11 cellular contexts compared by ENCODE assay signal in genomic region chrX:120000490-120001246, GRCh38. TPM values are rescaled to one million over a fixed set of nuclear protein-coding genes. Genes with fewer than 3 reads are reported as not detected.
DNase-seq lines count a peak whose midpoint lies in the region; ATAC-seq, FAIRE-seq and TF ChIP-seq lines count a peak whose summit lies in the region.
"Had no signal": no experiment of that assay in that cellular context is flagged by ENCODE, and none has a peak within 500 bp of the region (broad histone marks: within the 10 kb centered on the region; RNA-seq: fewer than 3 reads in every experiment).

No MANE protein-coding gene starts in this region.

- no peak for TF ChIP-seq EP300 in GM12878 (IDR thresholded peaks at IDR 0.05; ENCODE audit: borderline replicate concordance in 1 of 2, control insufficient read depth in 1 of 2, low read depth in 2 of 2, low read length in 2 of 2)

- no peak for FAIRE-seq in GM12878 (lab: Jason Lieb, UNC)

- no peak overlapping the region for H3K27ac Mint-ChIP-seq in CD14-positive monocyte
- peak overlapping the region in 1 of 9 donors; percentile 59 for H3K27ac Mint-ChIP-seq in naive thymus-derived CD4-positive, alpha-beta T cell

- TF ChIP-seq POLR2A in GM12878 (IDR thresholded peaks at IDR 0.05; ENCODE audit: low read depth, low read length) = no peak
- TF ChIP-seq POLR2A in spleen (IDR thresholded peaks at IDR 0.05) = no peak

- H3K36me3 ChIP-seq in GM23248 (ENCODE audit: low read depth) (no peaks in the 10 kb centered on the region), GM12878 (ENCODE audit: control insufficient read depth in 2 of 2, insufficient read depth in 2 of 2, low read length in 1 of 2) (no peaks in the 10 kb centered on the region), spleen (no peaks in the 10 kb centered on the region)
- H3K36me3 ChIP-seq in naive thymus-derived CD4-positive, alpha-beta T cell (ENCODE audit: control insufficient read depth in 2 of 3, insufficient read depth in 3 of 3, low read length in 3 of 3) = no peaks in the 10 kb centered on the region
- H3K36me3 ChIP-seq: adrenal gland, right lobe of liver had no signal

- peaks cover 30% of the 10 kb centered on the region for H3K27me3 ChIP-seq in GM23248 (replicated peaks; ENCODE audit: insufficient read depth)
- peaks cover 7 to 8% of the 10 kb centered on the region in 2 experiments; a peak in 3 of 4 replicates for H3K27me3 ChIP-seq in GM12878 (replicated peaks in 1 of 2; ENCODE audit: control insufficient read depth in 2 of 2, insufficient read depth in 2 of 2, low read length in 1 of 2)
- peaks cover 0 to 5% of the 10 kb centered on the region in 2 donors for H3K27me3 ChIP-seq in naive thymus-derived CD4-positive, alpha-beta T cell (ENCODE audit: control insufficient read depth in 2 of 2, insufficient read depth in 2 of 2, low read length in 2 of 2)
- H3K27me3 ChIP-seq in spleen (replicated peaks in 1 of 7) = peaks cover 4 to 73% (median 61%) of the 10 kb centered on the region in 7 donors

- H3K4me1 ChIP-seq in GM23248 (ENCODE audit: insufficient read depth) (no peaks in the 10 kb centered on the region), GM12878 (ENCODE audit: control insufficient read depth, insufficient read depth, low read length) (no peaks in the 10 kb centered on the region), spleen (peaks cover 0 to 27% (median 8%) of the 10 kb centered on the region in 6 donors)
- no peaks in the 10 kb centered on the region for H3K4me1 ChIP-seq in naive thymus-derived CD4-positive, alpha-beta T cell (ENCODE audit: control insufficient read depth in 2 of 2, insufficient read depth in 2 of 2, low read length in 2 of 2)
- H3K4me1 ChIP-seq: adrenal gland, right lobe of liver had no signal

- in situ Hi-C loops in GM23248 (cut with MboI) = loop anchor here (25.0 kb wide), 2 partner anchors 112 to 212 kb away; partner anchors contain the start of gene RHOXF1
- in situ Hi-C loops in GM12878 (cut with MboI) = no loop called here

- H3K9me3 Mint-ChIP-seq in CD14-positive monocyte = peaks cover 0 to 26% (median 6%) of the 10 kb centered on the region in 7 donors
- H3K9me3 Mint-ChIP-seq in naive thymus-derived CD4-positive, alpha-beta T cell = peaks cover 0 to 4% (median 0%) of the 10 kb centered on the region in 11 donors

- H3K9me3 ChIP-seq in GM23248 (ENCODE audit: low read depth) (no peaks in the 10 kb centered on the region), GM12878 (replicated peaks; ENCODE audit: control insufficient read depth, insufficient read depth, low read length) (no peaks in the 10 kb centered on the region; the same call in 2 of the 3 replicates), spleen (no peaks in the 10 kb centered on the region)
- no peaks in the 10 kb centered on the region for H3K9me3 ChIP-seq in naive thymus-derived CD4-positive, alpha-beta T cell (ENCODE audit: control insufficient read depth in 2 of 3, low read length in 3 of 3)
- H3K9me3 ChIP-seq: adrenal gland, right lobe of liver had no signal

- DNase-seq in CD14-positive monocyte (ENCODE audit: low spot score) (no peak), GM23248 (peak; percentile 46), GM12878 (ENCODE audit: low read depth, low spot score) (no peak), NCI-H774 (lab: John Stamatoyannopoulos, UW) (no peak), spleen (no peak)
- no peak for DNase-seq in naive thymus-derived CD4-positive, alpha-beta T cell
- DNase-seq: adrenal gland, right lobe of liver had no signal

- H4K20me1 ChIP-seq in GM23248 (ENCODE audit: insufficient read depth) = no peaks in the 10 kb centered on the region
- H4K20me1 ChIP-seq in GM12878 (ENCODE audit: control insufficient read depth, insufficient read depth) = no peaks in the 10 kb centered on the region

- no peaks in the 10 kb centered on the region for H3K9me2 ChIP-seq in GM23248 (ENCODE audit: insufficient read depth)

- H3K27me3 Mint-ChIP-seq in CD14-positive monocyte (ENCODE audit: low read depth in 3 of 3) = peaks cover 65 to 79% (median 74%) of the 10 kb centered on the region in 3 donors
- H3K27me3 Mint-ChIP-seq in naive thymus-derived CD4-positive, alpha-beta T cell = peaks cover 32 to 73% (median 52%) of the 10 kb centered on the region in 5 donors

- H2AFZ ChIP-seq in GM23248 (no peak overlapping the region), GM12878 (ENCODE audit: control insufficient read depth, low read depth, low read length) (no peak overlapping the region)

- H3K4me1 Mint-ChIP-seq in CD14-positive monocyte = peaks cover 23% of the 10 kb centered on the region
- peaks cover 0 to 18% (median 9%) of the 10 kb centered on the region in 7 donors for H3K4me1 Mint-ChIP-seq in naive thymus-derived CD4-positive, alpha-beta T cell

- RAD21 ChIA-PET in GM12878 (lab: Charles Lee; ENCODE audit: unreplicated experiment) = no interaction called here

- CTCF ChIA-PET in GM12878 (lab: Yijun Ruan, JAX) = no interaction called here
- CTCF ChIA-PET in naive thymus-derived CD4-positive, alpha-beta T cell (lab: Charles Lee) = no interaction called here

- no peaks in the 10 kb centered on the region for H3F3A ChIP-seq in GM23248 (ENCODE audit: insufficient read depth)

- intact Hi-C loops in CD14-positive monocyte (cut with micrococcal nuclease) (no loop called here), GM12878 (cut with micrococcal nuclease; ENCODE audit: unreplicated experiment) (no loop called here), spleen (cut with DNase I; ENCODE audit: low total_unique reads) (no loop called here)
- intact Hi-C loops in naive thymus-derived CD4-positive, alpha-beta T cell (cut with micrococcal nuclease) = no loop called here

- H3K4me3 ChIP-seq in GM23248 = no peak overlapping the region
- no peak overlapping the region for H3K4me3 ChIP-seq in GM12878
- H3K4me3 ChIP-seq in naive thymus-derived CD4-positive, alpha-beta T cell (ENCODE audit: low read length) = no peak overlapping the region
- H3K4me3 ChIP-seq in spleen = peak overlapping the region in 1 of 8 donors; percentile 42
- H3K4me3 ChIP-seq: adrenal gland, lung, right lobe of liver had no signal

- no peak for TF ChIP-seq RAD21 in GM12878 (IDR thresholded peaks at IDR 0.05; ENCODE audit: insufficient read depth, low read depth, low read length)

- peak; percentile 25; the same call in 2 of the 3 replicates for ATAC-seq in GM12878
- ATAC-seq in naive thymus-derived CD4-positive, alpha-beta T cell = no peak
- ATAC-seq in GM18520 (IDR thresholded peaks at IDR 0.05; ENCODE audit: unreplicated experiment) = no peak
- ATAC-seq in esophagus mucosa = no peak

- SMC1A ChIA-PET in GM12878 (lab: Charles Lee; ENCODE audit: uncharacterized antibody, unreplicated experiment) = no interaction called here

- H3K36me3 Mint-ChIP-seq in CD14-positive monocyte = peaks cover 0 to 4% of the 10 kb centered on the region in 2 donors
- no peaks in the 10 kb centered on the region for H3K36me3 Mint-ChIP-seq in naive thymus-derived CD4-positive, alpha-beta T cell

- H3K9ac ChIP-seq in GM23248 (no peak overlapping the region), GM12878 (ENCODE audit: control insufficient read depth, insufficient read depth, low read length) (no peak overlapping the region)

- TF ChIP-seq CTCF in CD14-positive monocyte (IDR thresholded peaks at IDR 0.05) (no peak), GM12878 (IDR thresholded peaks at IDR 0.05 in 2 of 3, conservative IDR thresholded peaks at IDR 0.05 in 1 of 3; ENCODE audit: control insufficient read depth in 2 of 3, extremely low read depth in 1 of 3, insufficient read depth in 1 of 3, low read depth in 3 of 3, low read length in 3 of 3) (no peak), spleen (IDR thresholded peaks at IDR 0.05 in 8 of 11, conservative IDR thresholded peaks at IDR 0.05 in 3 of 11) (no peak)

- no TSS peak for BruUV-seq in GM12878 (replicated peaks; lab: Mats Ljungman, UMichigan)

- 3 to 14% methylated on average over 21 to 26 of the region's 32 CpGs for WGBS in GM23248 (ENCODE audit: low coverage in 1 of 2, low lambda C conversion rate in 2 of 2, missing lambda C conversion rate in 2 of 2), 2 experiments
- 58% methylated on average over 32 of the region's 32 CpGs for WGBS in GM12878 (ENCODE audit: insufficient coverage, insufficient replicate concordance, low lambda C conversion rate, missing lambda C conversion rate)
- WGBS in spleen, 5 donors = 5 to 54% (median 10%) methylated on average over 14 to 32 of the region's 32 CpGs

- H3K27ac ChIP-seq in GM23248 (no peak overlapping the region), GM12878 (ENCODE audit: control insufficient read depth, insufficient read depth) (no peak overlapping the region), spleen (no peak overlapping the region)
- no peak overlapping the region for H3K27ac ChIP-seq in naive thymus-derived CD4-positive, alpha-beta T cell (ENCODE audit: low read depth, low read length)
- H3K27ac ChIP-seq: adrenal gland, right lobe of liver had no signal

- H3K4me2 ChIP-seq in GM23248 (ENCODE audit: unreplicated experiment) (no peak overlapping the region), GM12878 (ENCODE audit: control insufficient read depth, insufficient read depth) (no peak overlapping the region)

- H3K79me2 ChIP-seq in GM23248 (ENCODE audit: insufficient read depth) (no peaks in the 10 kb centered on the region), GM12878 (ENCODE audit: control insufficient read depth, insufficient read depth, low read length) (no peaks in the 10 kb centered on the region)

- POLR2A ChIA-PET in GM12878 (lab: Charles Lee) = interaction anchor here (0.6 kb wide), 1 partner anchor 472 kb away, joined by 4 read pairs; no protein-coding TSS in a partner anchor
- POLR2A ChIA-PET in naive thymus-derived CD4-positive, alpha-beta T cell (lab: Charles Lee) = no interaction called here

- peak overlapping the region; percentile 34 to 80 for H3K4me3 Mint-ChIP-seq in CD14-positive monocyte
- H3K4me3 Mint-ChIP-seq in naive thymus-derived CD4-positive, alpha-beta T cell = peak overlapping the region; percentile 14 to 86 (median 67)

RNA-seq across cellular contexts. Expression of gene NKAP, which starts 57.1 kb away (rescaled TPM):
- polyA plus RNA-seq in CD14-positive monocyte (1 to 10 TPM; 2.0 to 2.9 TPM), GM23248 (2016; fragmentation: Nextera tagmentation; extraction: Ambion mirVana) (3.7 and 4.0 TPM in 2 replicates), GM12878 (2011; rRNA removed) (5.6 and 11.7 TPM in 2 replicates), GM12878 (2014; fragmentation: Illumina TruSeq; extraction: Trizol) (4.9 and 5.1 TPM in 2 replicates), GM12878 (2014; fragmentation: Nextera tagmentation; extraction: Ambion mirVana) (1 to 10 TPM; 2.4 to 5.2 TPM), GM12878 (2014; rRNA removed) (5.1 and 6.7 TPM in 2 replicates), GM12878 (2016; fragmentation: Nextera tagmentation; extraction: Ambion mirVana) (1 to 10 TPM; 4.6 to 4.7 TPM), spleen (1 to 10 TPM; 6.6 to 7.2 (median 6.7) TPM)
- total RNA-seq in GM23248 (2014; rRNA removed; shearing (Covaris generic)) = 1.3 and 3.1 TPM in 2 replicates
- total RNA-seq in GM12878 (2013; cell fraction: nucleolus; rRNA removed) = 12.2 and 14.5 TPM in 2 replicates
- total RNA-seq in GM12878 (2014; rRNA removed) (5.4 TPM in 2 replicates), GM12878 (2014; rRNA removed; fragmentation: Illumina TruSeq; extraction: Trizol) (5.2 and 5.3 TPM in 2 replicates), GM12878 (2021) (5.9 and 6.9 TPM in 2 replicates), esophagus mucosa (3.9 TPM), spleen (10 to 100 TPM in 2 of 7 donors, 1 to 10 TPM in 5; 7.6 to 10.8 (median 9.2) TPM)
- 2.5 TPM for polyA plus RNA-seq in GM12878 (2011; ENCODE audit: low read depth)
- polyA plus RNA-seq in GM12878 (2011; cell fraction: cytosol; rRNA removed) = 2.9 and 3.3 TPM in 2 replicates
- 2.5 and 3.6 TPM in 2 replicates for polyA plus RNA-seq in GM12878 (2011; cell fraction: nucleus; rRNA removed)
- 4.9 and 6.3 TPM in 2 replicates for polyA plus RNA-seq in GM12878 (2012)
- polyA minus RNA-seq in GM12878 (2011; rRNA and poly(A)+ RNA removed) = 1.7 and 2.0 TPM in 2 replicates
- 2.2 and 2.5 TPM in 2 replicates for polyA minus RNA-seq in GM12878 (2011; cell fraction: cytosol; rRNA and poly(A)+ RNA removed)
- polyA minus RNA-seq in GM12878 (2011; cell fraction: nucleus; rRNA and poly(A)+ RNA removed) = 2.9 and 3.6 TPM in 2 replicates
- total RNA-seq in naive thymus-derived CD4-positive, alpha-beta T cell = 10 to 100 TPM in 4 of 5 experiments, 1 to 10 TPM in 1; 9.7 to 19.3 (median 14.9) TPM
- polyA plus RNA-seq in naive thymus-derived CD4-positive, alpha-beta T cell = 1 to 10 TPM; 4.2 to 6.0 TPM
